Comparison of ENCODE assay signal across 20 cellular contexts in genomic region chr17:47726796-47727703, GRCh38. TPM values are rescaled to one million over a fixed set of nuclear protein-coding genes. Genes with fewer than 3 reads are reported as not detected.
DNase-seq lines count a peak whose midpoint lies in the region; ATAC-seq, FAIRE-seq and TF ChIP-seq lines count a peak whose summit lies in the region.
"Had no signal": no experiment of that assay in that cellular context is flagged by ENCODE, and none has a peak within 500 bp of the region (broad histone marks: within the 10 kb centered on the region; RNA-seq: fewer than 3 reads in every experiment).

No MANE protein-coding gene starts in this region.

- no peak overlapping the region for H2AFZ ChIP-seq in H1 (ENCODE audit: low read length)

- H3K4me3 ChIP-seq in left ventricle myocardium inferior (no peak overlapping the region), H1 (ENCODE audit: extremely low read depth in 1 of 4, insufficient read depth in 2 of 4, low read depth in 3 of 4, low read length in 4 of 4) (no peak overlapping the region), aorta (ENCODE audit: low read length in 2 of 2) (no peak overlapping the region)
- H3K4me3 ChIP-seq: MG63, Peyer's patch, smooth muscle cell had no signal

- no peak for FAIRE-seq in H1 (lab: Jason Lieb, UNC)
- FAIRE-seq: HepG2 had no signal

- H3K4ac ChIP-seq in H1 (replicated peaks; ENCODE audit: insufficient read length, low read depth, low read length), result no peak overlapping the region

- no peaks in the 10 kb centered on the region for H3K79me2 ChIP-seq in H1 (ENCODE audit: control insufficient read depth in 1 of 2, insufficient read depth in 2 of 2, low read length in 2 of 2)

- H4K8ac ChIP-seq in H1 (ENCODE audit: extremely low read depth, insufficient read depth, low read length), result no peak overlapping the region

- H3K36me3 ChIP-seq in left ventricle myocardium inferior (no peaks in the 10 kb centered on the region), H1 (ENCODE audit: control insufficient read depth in 2 of 4, insufficient read depth in 4 of 4, low read length in 3 of 4) (no peaks in the 10 kb centered on the region), aorta (ENCODE audit: control insufficient read depth in 1 of 2, insufficient read depth in 2 of 2, low read length in 1 of 2) (no peaks in the 10 kb centered on the region)
- H3K36me3 ChIP-seq: MG63, Peyer's patch had no signal

- no peaks in the 10 kb centered on the region for H3K79me1 ChIP-seq in H1 (ENCODE audit: low read depth, low read length)

- intact Hi-C loops in left ventricle myocardium superior (cut with micrococcal nuclease), result no loop called here
- intact Hi-C loops in left ventricle myocardium inferior (cut with micrococcal nuclease), result no loop called here
- intact Hi-C loops in aorta (cut with DNase I), result loop anchor here in 1 of 2 donors (5.0 kb wide), 1 partner anchor 65 kb away; no protein-coding TSS in a partner anchor

- no peak overlapping the region for H3K14ac ChIP-seq in H1 (ENCODE audit: insufficient read length)

- CTCF ChIA-PET in H1 (lab: Charles Lee; ENCODE audit: partially characterized antibody), result interaction anchor here (1.0 to 24.7 kb wide), 4 partner anchors 11 to 39 kb away, joined by 3 to 441 read pairs (median 91); partner anchors contain the start of gene TBKBP1

- no peak for TF ChIP-seq RAD21 in H1 (IDR thresholded peaks at IDR 0.05 in 1 of 2, conservative IDR thresholded peaks at IDR 0.05 in 1 of 2; ENCODE audit: low read depth in 2 of 2, low read length in 2 of 2)

- no peak overlapping the region for H3K18ac ChIP-seq in H1 (ENCODE audit: extremely low read depth, low read length)

- POLR2A ChIA-PET in H1 (lab: Charles Lee; ENCODE audit: partially characterized antibody), result interaction anchor here (0.7 to 1.4 kb wide), 5 partner anchors 9 to 32 kb away, joined by 3 read pairs; no protein-coding TSS in a partner anchor

- no peaks in the 10 kb centered on the region; the same call in 1 of the 2 replicates for H3K23me2 ChIP-seq in H1 (ENCODE audit: low read depth, low read length)

- no peak overlapping the region for H4K5ac ChIP-seq in H1 (ENCODE audit: insufficient read length, low read depth, low read length)

- H2BK15ac ChIP-seq in H1 (ENCODE audit: low read length), result peak overlapping the region; percentile 25; the same call in 1 of the 2 replicates

- H2AK5ac ChIP-seq in H1 (ENCODE audit: low read depth, low read length), result 0 out of 2 replicates have a peak overlapping the region, but pooled peaks have one; percentile 75

- H3K56ac ChIP-seq in H1 (replicated peaks; ENCODE audit: insufficient read length, low read depth, low read length), result no peak overlapping the region

- TF ChIP-seq POLR2A in H1 (IDR thresholded peaks at IDR 0.05; ENCODE audit: control extremely low read depth in 1 of 2, low read depth in 2 of 2, low read length in 2 of 2), result no peak

- no peak overlapping the region for H2BK5ac ChIP-seq in H1 (ENCODE audit: low read depth, low read length)

- H4K20me1 ChIP-seq in H1 (replicated peaks in 1 of 2; ENCODE audit: control insufficient read depth in 1 of 2, insufficient read depth in 2 of 2, low read length in 2 of 2), result no peaks in the 10 kb centered on the region

- H3K23ac ChIP-seq in H1 (ENCODE audit: insufficient read length), result no peak overlapping the region

- WGBS in H1 (ENCODE audit: extremely low coverage in 1 of 2, insufficient coverage in 1 of 2, insufficient read length in 1 of 2, insufficient replicate concordance in 2 of 2, low coverage in 1 of 2, low lambda C conversion rate in 2 of 2, missing lambda C conversion rate in 1 of 2), 2 experiments, result 80% methylated on average over 11 of the region's 12 CpGs; no CpG with 5 or more reads in 1 of the 2 experiments
- WGBS in aorta, 2 donors, result 83 to 84% methylated on average over 12 of the region's 12 CpGs

- TF ChIP-seq CTCF in left ventricle myocardium inferior (IDR thresholded peaks at IDR 0.05; ENCODE audit: borderline replicate concordance), result no peak
- no peak for TF ChIP-seq CTCF in H1 (IDR thresholded peaks at IDR 0.05; ENCODE audit: control extremely low read depth in 1 of 3, insufficient read depth in 1 of 3, low read depth in 1 of 3, low read length in 3 of 3)

- no peak for ATAC-seq in left ventricle myocardium superior
- ATAC-seq in aorta (ENCODE audit: low FRiP score), result peak; percentile 13
- ATAC-seq: HepG2, left lobe of liver had no signal

- no peak overlapping the region for H3K9ac ChIP-seq in H1 (replicated peaks in 1 of 4; ENCODE audit: extremely low read depth in 1 of 4, low read depth in 3 of 4, low read length in 3 of 4)

- H2BK12ac ChIP-seq in H1 (ENCODE audit: low read depth, low read length), result no peak overlapping the region

- H3K9me3 ChIP-seq in left ventricle myocardium inferior (replicated peaks) (no peaks in the 10 kb centered on the region), H1 (ENCODE audit: insufficient read depth in 2 of 2, low read depth in 1 of 2, low read length in 1 of 2) (no peaks in the 10 kb centered on the region), aorta (ENCODE audit: control insufficient read depth, low read length) (no peaks in the 10 kb centered on the region)
- H3K9me3 ChIP-seq: MG63, Peyer's patch had no signal

- H3K27me3 ChIP-seq in left ventricle myocardium inferior (ENCODE audit: low read depth) (peaks cover 98% of the 10 kb centered on the region), H1 (replicated peaks in 1 of 4; ENCODE audit: control insufficient read depth in 3 of 4, extremely low read depth in 1 of 4, insufficient read depth in 3 of 4, low read length in 3 of 4) (peaks cover under 1 to 20% (median 12%) of the 10 kb centered on the region in 4 experiments), aorta (ENCODE audit: control insufficient read depth in 1 of 2, insufficient read depth in 2 of 2, low read length in 1 of 2) (no peaks in the 10 kb centered on the region)

- H3K27ac ChIP-seq in left ventricle myocardium inferior (replicated peaks) (no peak overlapping the region), H1 (ENCODE audit: low read depth, low read length) (no peak overlapping the region), aorta (ENCODE audit: low read depth in 1 of 2, low read length in 2 of 2) (no peak overlapping the region)
- H3K27ac ChIP-seq: 22Rv1, C4-2B, Peyer's patch had no signal

- H3K4me1 ChIP-seq in left ventricle myocardium inferior, result peaks cover 1% of the 10 kb centered on the region
- peaks cover 0 to 11% (median 0%) of the 10 kb centered on the region in 4 experiments; a peak in 1 of 7 replicates for H3K4me1 ChIP-seq in H1 (replicated peaks in 1 of 4; ENCODE audit: control insufficient read depth in 3 of 4, insufficient read depth in 4 of 4, low read length in 3 of 4)
- no peaks in the 10 kb centered on the region for H3K4me1 ChIP-seq in aorta (ENCODE audit: control insufficient read depth in 1 of 2, insufficient read depth in 2 of 2, low read length in 2 of 2)

- H2BK20ac ChIP-seq in H1 (ENCODE audit: low read length), result no peak overlapping the region

- H2BK120ac ChIP-seq in H1 (replicated peaks; ENCODE audit: low read depth, low read length), result no peak overlapping the region

- no peak overlapping the region for H3K4me2 ChIP-seq in H1 (ENCODE audit: insufficient read depth in 1 of 2, low read depth in 2 of 2, low read length in 2 of 2)
- H3K4me2 ChIP-seq: smooth muscle cell had no signal

- no peak for TF ChIP-seq EP300 in H1 (IDR thresholded peaks at IDR 0.05; ENCODE audit: borderline replicate concordance in 1 of 2, low read depth in 2 of 2, low read length in 2 of 2)

- no peak overlapping the region for H4K91ac ChIP-seq in H1 (replicated peaks; ENCODE audit: insufficient read length, low read length)

- DNase-seq in NCI-H1092 treated with DMSO at 0.1 percent for 48 hours (lab: John Stamatoyannopoulos, UW), result peak; percentile 5
- no peak for DNase-seq in NCI-H1092 (lab: John Stamatoyannopoulos, UW)
- DNase-seq in left ventricle myocardium superior, result peak; percentile 16
- no peak for DNase-seq in left ventricle myocardium inferior
- DNase-seq in H1 (ENCODE audit: low read depth in 1 of 2, low spot score in 2 of 2), result no peak
- peak in 1 of 2 donors; percentile 49 for DNase-seq in aorta
- DNase-seq in T-helper 9 cell, result no peak
- DNase-seq in NCI-H1694 (lab: John Stamatoyannopoulos, UW), result no peak
- DNase-seq: amygdala, foreskin fibroblast, MG63, NCI-H2029 treated with DMSO at 0.1 percent for 48 hours, NCI-H526 treated with DMSO at 0.1 percent for 48 hours had no signal

TF ChIP-seq in H1, 55 proteins besides CTCF, POLR2A, EP300 and RAD21:
- TF ChIP-seq CBX8 (IDR thresholded peaks at IDR 0.05; ENCODE audit: borderline replicate concordance, low read depth, low read length) (no peak), HDAC2 (IDR thresholded peaks at IDR 0.05; ENCODE audit: borderline replicate concordance in 1 of 2, low read depth in 2 of 2, low read length in 2 of 2) (no peak), SAP30 (IDR thresholded peaks at IDR 0.05; ENCODE audit: insufficient read depth, insufficient replicate concordance, low read length) (no peak), BCL11A (IDR thresholded peaks at IDR 0.05; ENCODE audit: low read depth in 2 of 2, low read length in 2 of 2) (no peak)

RNA-seq across cellular contexts. Expression of gene TBX21, which starts 6.0 kb away (rescaled TPM):
- total RNA-seq in left ventricle myocardium superior, result 0.40 TPM
- total RNA-seq in left ventricle myocardium inferior, result 0.25 TPM
- total RNA-seq in H1 (2021; fragmentation: NEBNext Ultra II Directional; extraction: Animal tissue kit (Norgen Biotek cat#: 25700)), result not detected in 2 replicates
- polyA plus RNA-seq in H1 (2011; rRNA removed), result 0.05 TPM in 1 of 2 replicates, not detected in the other
- polyA plus RNA-seq in H1 (2011; cell fraction: cytosol; rRNA removed), result 0.04 TPM
- not detected for polyA plus RNA-seq in H1 (2011; cell fraction: nucleus; rRNA removed)
- not detected in 4 replicates for polyA plus RNA-seq in H1 (2012, experiment 1 of 2)
- polyA plus RNA-seq in H1 (2012, experiment 2 of 2), result not detected
- 0.02 TPM for polyA plus RNA-seq in H1 (2013, experiment 1 of 2)
- 0.02 TPM for polyA plus RNA-seq in H1 (2013, experiment 2 of 2)
- polyA minus RNA-seq in H1 (2011; rRNA and poly(A)+ RNA removed), result 0.05 TPM in 1 of 2 replicates, not detected in the other
- not detected for polyA minus RNA-seq in H1 (2011; cell fraction: cytosol; rRNA and poly(A)+ RNA removed)
- not detected for polyA minus RNA-seq in H1 (2011; cell fraction: nucleus; rRNA and poly(A)+ RNA removed)
- total RNA-seq in aorta, result under 1 TPM; 0.39 to 0.99 TPM
- not detected for polyA plus RNA-seq in aorta
- total RNA-seq: HepG2, myocyte, smooth muscle cell had no signal
- polyA plus RNA-seq: HepG2, smooth muscle cell had no signal

RNA-seq across cellular contexts. Expression of gene TBKBP1, which starts 33.1 kb away (rescaled TPM):
- total RNA-seq in left ventricle myocardium superior (15.9 TPM), left ventricle myocardium inferior (14.8 TPM), aorta (10 to 100 TPM; 13.2 to 20.2 TPM)
- 15.1 and 16.7 TPM in 2 replicates for total RNA-seq in H1 (2021; fragmentation: NEBNext Ultra II Directional; extraction: Animal tissue kit (Norgen Biotek cat#: 25700))
- polyA plus RNA-seq in H1 (2011; rRNA removed) (6.3 and 9.3 TPM in 2 replicates), aorta (10 to 100 TPM in 1 of 2 donors, 1 to 10 TPM in 1; 9.3 to 16.2 TPM)
- 8.4 TPM for polyA plus RNA-seq in H1 (2011; cell fraction: cytosol; rRNA removed)
- polyA plus RNA-seq in H1 (2011; cell fraction: nucleus; rRNA removed), result 20.6 TPM
- polyA plus RNA-seq in H1 (2012, experiment 1 of 2), result 17.1 to 26.1 TPM (median 23.5 TPM) in 4 replicates
- 21.5 TPM for polyA plus RNA-seq in H1 (2012, experiment 2 of 2)
- 6.6 TPM for polyA plus RNA-seq in H1 (2013, experiment 1 of 2)
- 7.1 TPM for polyA plus RNA-seq in H1 (2013, experiment 2 of 2)
- polyA minus RNA-seq in H1 (2011; rRNA and poly(A)+ RNA removed), result 5.1 and 6.0 TPM in 2 replicates
- 11.2 TPM for polyA minus RNA-seq in H1 (2011; cell fraction: cytosol; rRNA and poly(A)+ RNA removed)
- 7.2 TPM for polyA minus RNA-seq in H1 (2011; cell fraction: nucleus; rRNA and poly(A)+ RNA removed)

Comparison
In these comparisons a context has a peak if more than half of its experiments do, and no peak if none do; other contexts are left out.
1. DNase-seq: peak in NCI-H1092 treated with DMSO at 0.1 percent for 48 hours (single experiment) and left ventricle myocardium superior (single experiment); none in NCI-H1092 (single experiment), left ventricle myocardium inferior (single experiment), H1 (0 of 2), T-helper 9 cell (single experiment) and NCI-H1694 (single experiment).